In the genomic region with DNA sequence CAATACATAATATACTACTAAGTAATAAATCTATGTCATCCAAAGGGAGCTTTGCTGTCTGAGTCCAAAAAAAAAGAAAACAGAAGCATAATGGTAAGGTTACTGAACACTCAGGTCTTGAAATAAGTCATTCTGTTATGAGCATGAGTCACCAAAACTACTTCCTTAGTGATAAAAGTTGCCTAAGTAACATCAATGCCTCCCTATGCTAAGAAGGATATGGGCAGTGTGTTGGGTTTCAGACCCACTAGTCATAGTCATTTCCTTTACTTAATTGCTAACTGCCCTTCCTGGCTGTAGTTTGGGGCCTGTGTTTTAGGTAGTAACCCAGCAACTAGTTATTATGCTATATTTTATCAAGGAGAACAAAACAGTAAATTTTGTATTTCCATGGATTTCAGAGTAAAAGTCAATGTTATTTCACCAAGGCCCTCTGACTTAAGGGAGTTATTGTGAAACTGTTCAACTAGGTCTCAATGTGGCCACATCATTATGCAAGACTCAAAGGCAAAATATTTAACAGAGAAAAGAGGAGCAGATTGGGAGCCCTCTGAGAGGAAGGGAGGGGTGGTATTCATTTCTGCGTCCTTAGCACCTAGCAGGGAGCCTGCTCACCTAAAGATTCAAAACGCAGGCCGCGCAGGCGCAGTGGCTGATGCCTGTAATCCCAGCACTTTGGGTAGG, we compare ENCODE assay signal across 1 cellular context.
A peak's percentile ranks its signal among the peaks of the same experiment; 100 is the strongest.
TF ChIP-seq lines count a peak whose summit lies in the region.

No MANE protein-coding gene starts in this region.

TF ChIP-seq in GM12878, 131 proteins besides CTCF, POLR2A, EP300 and RAD21 (continued from another document and continues in another):
- 0 out of 4 replicates have a peak, but pooled peaks of 1 of the 2 experiments have one; percentile 14 for TF ChIP-seq SRF (IDR thresholded peaks at IDR 0.05; ENCODE audit: low read depth in 2 of 2, low read length in 2 of 2)
- TF ChIP-seq ZBTB33 (IDR thresholded peaks at IDR 0.05): no peak
- no peak for TF ChIP-seq RCOR1 (conservative IDR thresholded peaks at IDR 0.05; ENCODE audit: low read depth, low read length)
- peak; percentile 74; the same call in 1 of the 2 replicates for TF ChIP-seq DPF2 (IDR thresholded peaks at IDR 0.05)
- no peak for TF ChIP-seq TARDBP (IDR thresholded peaks at IDR 0.05; ENCODE audit: borderline replicate concordance)
- peak; percentile 50 for TF ChIP-seq CREB1 (IDR thresholded peaks at IDR 0.05; ENCODE audit: low read depth)
- no peak for TF ChIP-seq YY1 (IDR thresholded peaks at IDR 0.05; ENCODE audit: low read depth, low read length)
- TF ChIP-seq, protein P1, sequence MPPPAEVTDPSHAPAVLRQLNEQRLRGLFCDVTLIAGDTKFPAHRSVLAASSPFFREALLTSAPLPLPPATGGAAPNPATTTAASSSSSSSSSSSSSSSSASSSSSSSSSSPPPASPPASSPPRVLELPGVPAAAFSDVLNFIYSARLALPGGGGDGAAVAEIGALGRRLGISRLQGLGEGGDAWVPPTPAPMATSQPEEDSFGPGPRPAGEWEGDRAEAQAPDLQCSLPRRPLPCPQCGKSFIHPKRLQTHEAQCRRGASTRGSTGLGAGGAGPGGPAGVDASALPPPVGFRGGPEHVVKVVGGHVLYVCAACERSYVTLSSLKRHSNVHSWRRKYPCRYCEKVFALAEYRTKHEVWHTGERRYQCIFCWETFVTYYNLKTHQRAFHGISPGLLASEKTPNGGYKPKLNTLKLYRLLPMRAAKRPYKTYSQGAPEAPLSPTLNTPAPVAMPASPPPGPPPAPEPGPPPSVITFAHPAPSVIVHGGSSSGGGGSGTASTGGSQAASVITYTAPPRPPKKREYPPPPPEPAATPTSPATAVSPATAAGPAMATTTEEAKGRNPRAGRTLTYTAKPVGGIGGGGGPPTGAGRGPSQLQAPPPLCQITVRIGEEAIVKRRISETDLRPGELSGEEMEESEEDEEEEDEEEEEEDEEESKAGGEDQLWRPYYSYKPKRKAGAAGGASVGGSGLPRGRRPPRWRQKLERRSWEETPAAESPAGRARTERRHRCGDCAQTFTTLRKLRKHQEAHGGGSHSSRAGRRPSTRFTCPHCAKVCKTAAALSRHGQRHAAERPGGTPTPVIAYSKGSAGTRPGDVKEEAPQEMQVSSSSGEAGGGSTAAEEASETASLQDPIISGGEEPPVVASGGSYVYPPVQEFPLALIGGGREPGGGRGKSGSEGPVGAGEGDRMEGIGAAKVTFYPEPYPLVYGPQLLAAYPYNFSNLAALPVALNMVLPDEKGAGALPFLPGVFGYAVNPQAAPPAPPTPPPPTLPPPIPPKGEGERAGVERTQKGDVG (CRISPR knock-in tag; IDR thresholded peaks at IDR 0.05): no peak
- TF ChIP-seq BACH1 (IDR thresholded peaks at IDR 0.05; ENCODE audit: borderline replicate concordance): no peak
- no peak for TF ChIP-seq ASH2L (IDR thresholded peaks at IDR 0.05; ENCODE audit: borderline replicate concordance, low read depth)
- TF ChIP-seq ZNF622 (IDR thresholded peaks at IDR 0.05): no peak
- no peak for TF ChIP-seq TCF7 (IDR thresholded peaks at IDR 0.05; ENCODE audit: borderline replicate concordance)
- no peak for TF ChIP-seq NFXL1 (IDR thresholded peaks at IDR 0.05; ENCODE audit: borderline replicate concordance)
- TF ChIP-seq ZNF217 (IDR thresholded peaks at IDR 0.05): no peak
- no peak for TF ChIP-seq SIX5 (IDR thresholded peaks at IDR 0.05; ENCODE audit: low read depth, low read length, severe bottlenecking)
- peak; percentile 28; the same call in 1 of the 2 replicates for TF ChIP-seq MTA3 (IDR thresholded peaks at IDR 0.05; ENCODE audit: borderline replicate concordance, low read length)
- TF ChIP-seq, protein P2, sequence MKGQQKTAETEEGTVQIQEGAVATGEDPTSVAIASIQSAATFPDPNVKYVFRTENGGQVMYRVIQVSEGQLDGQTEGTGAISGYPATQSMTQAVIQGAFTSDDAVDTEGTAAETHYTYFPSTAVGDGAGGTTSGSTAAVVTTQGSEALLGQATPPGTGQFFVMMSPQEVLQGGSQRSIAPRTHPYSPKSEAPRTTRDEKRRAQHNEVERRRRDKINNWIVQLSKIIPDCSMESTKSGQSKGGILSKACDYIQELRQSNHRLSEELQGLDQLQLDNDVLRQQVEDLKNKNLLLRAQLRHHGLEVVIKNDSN (IDR thresholded peaks at IDR 0.05; ENCODE audit: borderline replicate concordance, extremely low read length, insufficient read depth, low read depth, low read length): no peak
- 0 out of 2 replicates have a peak, but pooled peaks have one; percentile 20 for TF ChIP-seq MXI1 (IDR thresholded peaks at IDR 0.05; ENCODE audit: low read depth, low read length)
- TF ChIP-seq ESRRA (IDR thresholded peaks at IDR 0.05; ENCODE audit: low read length): no peak
- peak; percentile 46; the same call in 1 of the 2 replicates for TF ChIP-seq GABPA (IDR thresholded peaks at IDR 0.05; ENCODE audit: low read depth)
- no peak for TF ChIP-seq CHD4 (IDR thresholded peaks at IDR 0.05)
- TF ChIP-seq STAT3 (IDR thresholded peaks at IDR 0.05; ENCODE audit: low read depth, low read length): no peak
- no peak for TF ChIP-seq E4F1 (IDR thresholded peaks at IDR 0.05; ENCODE audit: borderline replicate concordance, partially characterized antibody)
- 0 out of 2 replicates have a peak, but pooled peaks have one; percentile 35 for TF ChIP-seq MLLT1 (IDR thresholded peaks at IDR 0.05)
- TF ChIP-seq RELB (IDR thresholded peaks at IDR 0.05; ENCODE audit: low read depth): peak; percentile 29; the same call in 1 of the 2 replicates
- no peak; a peak in 1 of 4 replicates for TF ChIP-seq BHLHE40 (IDR thresholded peaks at IDR 0.05; ENCODE audit: borderline replicate concordance in 1 of 2, low read depth in 2 of 2, low read length in 1 of 2)
- TF ChIP-seq CUX1 (IDR thresholded peaks at IDR 0.05; ENCODE audit: insufficient replicate concordance, low read depth, low read length): peak; percentile 51
- peak; percentile 73 for TF ChIP-seq IKZF1 (conservative IDR thresholded peaks at IDR 0.05)
- TF ChIP-seq KAT2A (conservative IDR thresholded peaks at IDR 0.05; ENCODE audit: control insufficient read depth, low read depth, low read length): no peak
- TF ChIP-seq SREBF1 (IDR thresholded peaks at IDR 0.05; ENCODE audit: low read length): no peak
- no peak for TF ChIP-seq PML (IDR thresholded peaks at IDR 0.05; ENCODE audit: low read length)
- TF ChIP-seq PAX8 (IDR thresholded peaks at IDR 0.05): no peak
- no peak for TF ChIP-seq GATAD2B (conservative IDR thresholded peaks at IDR 0.05; ENCODE audit: low read depth)
- peak; percentile 85 for TF ChIP-seq ZNF384 (IDR thresholded peaks at IDR 0.05; ENCODE audit: borderline replicate concordance, low read depth, low read length)
- TF ChIP-seq SUPT20H (IDR thresholded peaks at IDR 0.05; ENCODE audit: borderline replicate concordance, control insufficient read depth, low read depth, low read length): no peak
- no peak for TF ChIP-seq MEF2B (IDR thresholded peaks at IDR 0.05; ENCODE audit: partially characterized antibody, poor library complexity, severe bottlenecking)
- no peak for TF ChIP-seq HDAC2 (IDR thresholded peaks at IDR 0.05)
- TF ChIP-seq PKNOX1 (IDR thresholded peaks at IDR 0.05): peak; percentile 85
- TF ChIP-seq IRF4 (IDR thresholded peaks at IDR 0.05; ENCODE audit: low read depth, low read length): peak; percentile 81
